7 cellular contexts compared by ENCODE assay signal in genomic region chr19:42175952-42176648, GRCh38. TPM values are rescaled to one million over a fixed set of nuclear protein-coding genes. Genes with fewer than 3 reads are reported as not detected.
DNase-seq lines count a peak whose midpoint lies in the region; ATAC-seq and TF ChIP-seq lines count a peak whose summit lies in the region.

No MANE protein-coding gene starts in this region.

- peak overlapping the region; percentile 50 to 56 (median 51) for H3K4me3 ChIP-seq in mammary epithelial cell (replicated peaks in 1 of 3; ENCODE audit: insufficient read depth in 1 of 3, low read depth in 2 of 3, low read length in 3 of 3)

- H3K27me3 ChIP-seq in mammary epithelial cell (ENCODE audit: insufficient read depth, low read length), result peaks cover 20% of the 10 kb centered on the region

- H3K27ac ChIP-seq in mammary epithelial cell (ENCODE audit: insufficient read depth, low read depth, low read length), result no peak overlapping the region

- dilution Hi-C loops in mammary epithelial cell (cut with HindIII; ENCODE audit: low sequenced_read_pairs), result no loop called here

- H3K9me3 ChIP-seq in mammary epithelial cell (replicated peaks; ENCODE audit: insufficient read depth, low read length), result no peaks in the 10 kb centered on the region

- ATAC-seq in memory B cell (ENCODE audit: low read depth) (peak; percentile 22), left lobe of liver (no peak), GM21390 (IDR thresholded peaks at IDR 0.05; ENCODE audit: unreplicated experiment) (no peak)

- CTCF ChIA-PET in mammary epithelial cell (lab: Charles Lee; ENCODE audit: low non-redundant PET), result interaction anchor here (0.6 to 0.7 kb wide), 3 partner anchors 41 to 69 kb away, joined by 4 to 13 read pairs (median 7); no protein-coding TSS in a partner anchor

- H3K9me3 Mint-ChIP-seq in memory B cell (no peaks in the 10 kb centered on the region), type B pancreatic cell (no peaks in the 10 kb centered on the region)

- peaks cover 11% of the 10 kb centered on the region for H3K4me1 ChIP-seq in mammary epithelial cell (ENCODE audit: insufficient read depth, low read length)

- peak overlapping the region; percentile 90 for H3K4me2 ChIP-seq in mammary epithelial cell (ENCODE audit: insufficient read depth, low read depth, low read length)

- no peaks in the 10 kb centered on the region for H4K20me1 ChIP-seq in mammary epithelial cell (ENCODE audit: insufficient read depth, low read length)

- H3K27ac Mint-ChIP-seq in memory B cell (no peak overlapping the region), type B pancreatic cell (no peak overlapping the region)

- no peak overlapping the region for H3K9ac ChIP-seq in mammary epithelial cell (ENCODE audit: insufficient read depth, low read length)

- DNase-seq in GM13976 (ENCODE audit: low spot score) (peak; percentile 45), NCI-H526 (lab: John Stamatoyannopoulos, UW) (peak; percentile 25 to 59), mammary epithelial cell (no peak), memory B cell (ENCODE audit: low spot score in 2 of 2) (no peak), type B pancreatic cell (ENCODE audit: extremely low spot score, unreplicated experiment) (no peak), left lobe of liver (ENCODE audit: low spot score) (no peak)

- H2AFZ ChIP-seq in mammary epithelial cell (ENCODE audit: low read depth, low read length), result peak overlapping the region; percentile 92

- no peak for TF ChIP-seq CTCF in GM13976 (IDR thresholded peaks at IDR 0.05; ENCODE audit: borderline replicate concordance, control extremely low read depth, extremely low read depth, insufficient read depth, missing control alignments)
- TF ChIP-seq CTCF in mammary epithelial cell (conservative IDR thresholded peaks at IDR 0.05 in 1 of 2, IDR thresholded peaks at IDR 0.05 in 1 of 2; ENCODE audit: extremely low read depth in 1 of 2, insufficient read depth in 1 of 2, low read depth in 1 of 2, low read length in 2 of 2), result no peak
- TF ChIP-seq CTCF in type B pancreatic cell (conservative IDR thresholded peaks at IDR 0.05), result no peak

- BruUV-seq in mammary epithelial cell (replicated peaks; lab: Mats Ljungman, UMichigan), result no TSS peak

- no peaks in the 10 kb centered on the region for H3K36me3 ChIP-seq in mammary epithelial cell (ENCODE audit: insufficient read depth, low read length)

- H3K36me3 Mint-ChIP-seq in memory B cell (no peaks in the 10 kb centered on the region), type B pancreatic cell (no peaks in the 10 kb centered on the region)

- in situ Hi-C loops in GM13976 (cut with MboI; ENCODE audit: low sequenced_read_pairs, unreplicated experiment) (no loop called here), mammary epithelial cell (cut with MboI; ENCODE audit: low sequenced_read_pairs in 2 of 2) (no loop called here)

- intact Hi-C loops in mammary epithelial cell (cut with micrococcal nuclease), result loop anchor here (2.0 kb wide), 1 partner anchor 67 kb away; no protein-coding TSS in a partner anchor

- H3K4me3 Mint-ChIP-seq in memory B cell, result peak overlapping the region; percentile 95
- peak overlapping the region; percentile 84 for H3K4me3 Mint-ChIP-seq in type B pancreatic cell

- peaks cover 8% of the 10 kb centered on the region for H3K27me3 Mint-ChIP-seq in memory B cell
- H3K27me3 Mint-ChIP-seq in type B pancreatic cell, result peaks cover 51% of the 10 kb centered on the region

- H3K4me1 Mint-ChIP-seq in memory B cell (peaks cover 12% of the 10 kb centered on the region), type B pancreatic cell (ENCODE audit: unreplicated experiment) (peaks cover 8% of the 10 kb centered on the region)

- no peaks in the 10 kb centered on the region for H3K79me2 ChIP-seq in mammary epithelial cell (ENCODE audit: insufficient read depth, low read length)

- WGBS in mammary epithelial cell (ENCODE audit: low coverage, missing lambda C conversion rate), result 4% methylated on average over 19 of the region's 34 CpGs

RNA-seq across cellular contexts. Expression of gene DEDD2, which starts 41.4 kb away (rescaled TPM):
- total RNA-seq in mammary epithelial cell (10 to 100 TPM; 17.3 to 32.3 TPM), type B pancreatic cell (ENCODE audit: low replicate concordance) (23.7 and 29.3 TPM in 2 replicates), left lobe of liver (15.0 TPM)
- 31.8 TPM for polyA plus RNA-seq in mammary epithelial cell
- 13.2 TPM for polyA minus RNA-seq in mammary epithelial cell

RNA-seq across cellular contexts. Expression of gene POU2F2, which starts 43.9 kb away (rescaled TPM):
- total RNA-seq in mammary epithelial cell (10 to 100 TPM in 1 of 2 donors, under 1 TPM in 1; 0.83 to 12.5 TPM), type B pancreatic cell (ENCODE audit: low replicate concordance) (0.57 and 1.7 TPM in 2 replicates), left lobe of liver (0.83 TPM)
- 1.3 TPM for polyA plus RNA-seq in mammary epithelial cell
- not detected for polyA minus RNA-seq in mammary epithelial cell

RNA-seq across cellular contexts. Expression of gene ZNF526, which starts 44.0 kb away (rescaled TPM):
- total RNA-seq in mammary epithelial cell (10 to 100 TPM; 11.2 to 15.8 TPM), type B pancreatic cell (ENCODE audit: low replicate concordance) (18.2 and 19.3 TPM in 2 replicates), left lobe of liver (5.3 TPM)
- 8.6 TPM for polyA plus RNA-seq in mammary epithelial cell
- 22.8 TPM for polyA minus RNA-seq in mammary epithelial cell

Comparison
In these comparisons a context has a peak if more than half of its experiments do, and no peak if none do; other contexts are left out.
1. DNase-seq: peak in GM13976 (single experiment) and NCI-H526 (2 of 2); none in mammary epithelial cell (single experiment), memory B cell (0 of 2), type B pancreatic cell (single experiment) and left lobe of liver (single experiment).